In the genomic region with DNA sequence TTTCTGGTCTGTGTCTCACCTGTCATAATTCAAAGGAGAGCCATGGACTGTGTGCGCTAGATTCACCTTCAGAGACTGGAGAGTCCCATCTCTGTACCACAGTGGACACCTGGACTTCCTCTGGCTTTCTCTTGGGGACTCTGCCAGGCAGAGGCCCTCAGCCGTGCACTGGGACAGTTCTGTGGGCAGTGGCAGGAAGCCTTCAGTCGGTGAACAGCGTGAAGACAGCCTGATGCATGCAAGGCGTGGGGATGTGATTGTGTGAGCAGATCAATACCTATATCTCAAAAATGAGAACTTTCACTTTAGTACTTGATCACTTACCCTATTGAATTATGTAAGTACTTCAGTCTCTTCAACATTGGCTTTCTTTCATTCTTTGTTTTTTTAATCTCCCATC, we compare ENCODE assay signal across 19 cellular contexts.
DNase-seq lines count a peak whose midpoint lies in the region; ATAC-seq and TF ChIP-seq lines count a peak whose summit lies in the region.
"Had no signal": no experiment of that assay in that cellular context is flagged by ENCODE, and none has a peak within 500 bp of the region (broad histone marks: within the 10 kb centered on the region; RNA-seq: fewer than 3 reads in every experiment).

No MANE protein-coding gene starts in this region.

- POLR2A ChIA-PET in AG04450 (lab: Yijun Ruan, JAX), result no interaction called here
- POLR2A ChIA-PET in CD8-positive, alpha-beta memory T cell (lab: Charles Lee), result no interaction called here
- POLR2A ChIA-PET in activated naive CD8-positive, alpha-beta T cell treated with anti-CD3 and anti-CD28 coated beads, Interleukin-2, amount 10 ng/mL, durations not matched to agents 7 days and 5 days (lab: Charles Lee), result no interaction called here

- H3K36me3 ChIP-seq in CD8-positive, alpha-beta memory T cell (ENCODE audit: insufficient read depth, low read length), result no peaks in the 10 kb centered on the region
- H3K36me3 ChIP-seq: lower lobe of right lung, pancreas, Peyer's patch had no signal

- peaks cover 0 to 1% of the 10 kb centered on the region in 2 donors for H3K27me3 Mint-ChIP-seq in CD8-positive, alpha-beta memory T cell
- no peaks in the 10 kb centered on the region for H3K27me3 Mint-ChIP-seq in activated naive CD8-positive, alpha-beta T cell treated with anti-CD3 and anti-CD28 coated beads, Interleukin-2, amount 10 ng/mL, durations not matched to agents 7 days and 5 days
- no peaks in the 10 kb centered on the region for H3K27me3 Mint-ChIP-seq in natural killer cell (ENCODE audit: low read depth in 2 of 2)
- H3K27me3 Mint-ChIP-seq: activated T-helper 17 cell treated with anti-CD3 and anti-CD28 coated beads, Interleukin-2, amount 50 U/mL, for 72 hours had no signal

- H3K36me3 Mint-ChIP-seq in CD8-positive, alpha-beta memory T cell, result peaks cover 4 to 28% (median 7%) of the 10 kb centered on the region in 3 donors
- peaks cover 2% of the 10 kb centered on the region for H3K36me3 Mint-ChIP-seq in activated naive CD8-positive, alpha-beta T cell treated with anti-CD3 and anti-CD28 coated beads, Interleukin-2, amount 10 ng/mL, durations not matched to agents 7 days and 5 days
- peaks cover 9% of the 10 kb centered on the region for H3K36me3 Mint-ChIP-seq in natural killer cell

- peaks cover 11% of the 10 kb centered on the region for H3K9me3 ChIP-seq in AG04450 (ENCODE audit: control insufficient read depth, insufficient read depth, low read length)
- no peaks in the 10 kb centered on the region for H3K9me3 ChIP-seq in CD8-positive, alpha-beta memory T cell (ENCODE audit: low read length)
- H3K9me3 ChIP-seq: lower lobe of right lung, pancreas, Peyer's patch had no signal

- ATAC-seq in activated naive CD8-positive, alpha-beta T cell treated with anti-CD3 and anti-CD28 coated beads, Interleukin-2, amount 10 ng/mL, durations not matched to agents 7 days and 5 days (ENCODE audit: low read depth), result peak; percentile 47
- ATAC-seq in natural killer cell, result peak; percentile 41 to 71 (median 47)
- no peak for ATAC-seq in HG03460 (IDR thresholded peaks at IDR 0.05; ENCODE audit: unreplicated experiment)
- ATAC-seq: activated T-helper 17 cell treated with anti-CD3 and anti-CD28 coated beads, Interleukin-2, amount 50 U/mL, for 72 hours; HCT116; lower lobe of right lung; pancreas; sciatic nerve; WTC11 had no signal

- peak overlapping the region; percentile 12 for H3K27ac ChIP-seq in AG04450 (ENCODE audit: low read depth, low read length)
- no peak overlapping the region for H3K27ac ChIP-seq in CD8-positive, alpha-beta memory T cell (ENCODE audit: low read depth, low read length)
- H3K27ac ChIP-seq: lower lobe of right lung, pancreas, Peyer's patch had no signal

- no peak for DNase-seq in AG04450 (ENCODE audit: low read depth, low spot score)
- no peak for DNase-seq in CD8-positive, alpha-beta memory T cell
- no peak for DNase-seq in activated naive CD8-positive, alpha-beta T cell treated with anti-CD3 and anti-CD28 coated beads, Interleukin-2, amount 10 ng/mL, durations not matched to agents 7 days and 5 days
- DNase-seq in natural killer cell, result no peak
- no peak for DNase-seq in GM10266 (ENCODE audit: extremely low spot score)
- DNase-seq in posterior cingulate gyrus, result no peak
- DNase-seq: COR-L47; Karpas-422; lower lobe of right lung; NCI-H1105; NCI-H2081 treated with DMSO at 0.1 percent for 48 hours; NK-92 treated with Interleukin-12 subunit alpha and Interleukin-12 subunit beta, amount 100 ng/mL, for 24 hours; pancreas; Peyer's patch had no signal

- peaks cover 0 to 5% (median 2%) of the 10 kb centered on the region in 5 donors for H3K9me3 Mint-ChIP-seq in CD8-positive, alpha-beta memory T cell
- peaks cover 7% of the 10 kb centered on the region for H3K9me3 Mint-ChIP-seq in activated naive CD8-positive, alpha-beta T cell treated with anti-CD3 and anti-CD28 coated beads, Interleukin-2, amount 10 ng/mL, durations not matched to agents 7 days and 5 days
- peaks cover 4% of the 10 kb centered on the region in 2 donors for H3K9me3 Mint-ChIP-seq in natural killer cell

- intact Hi-C loops in natural killer cell (cut with micrococcal nuclease) (no loop called here), posterior cingulate gyrus (cut with DNase I) (no loop called here)

- peak overlapping the region in 7 of 8 donors; percentile 16 to 93 (median 66) for H3K27ac Mint-ChIP-seq in CD8-positive, alpha-beta memory T cell
- no peak overlapping the region for H3K27ac Mint-ChIP-seq in activated naive CD8-positive, alpha-beta T cell treated with anti-CD3 and anti-CD28 coated beads, Interleukin-2, amount 10 ng/mL, durations not matched to agents 7 days and 5 days
- peak overlapping the region; percentile 65 to 84 for H3K27ac Mint-ChIP-seq in natural killer cell
- H3K27ac Mint-ChIP-seq: activated T-helper 17 cell treated with anti-CD3 and anti-CD28 coated beads, Interleukin-2, amount 50 U/mL, for 72 hours; WTC11 had no signal

- CTCF ChIA-PET in AG04450 (lab: Charles Lee), result no interaction called here
- CTCF ChIA-PET in CD8-positive, alpha-beta memory T cell (lab: Charles Lee), result no interaction called here

- peak overlapping the region in 6 of 7 donors; percentile 25 to 73 (median 38) for H3K4me3 Mint-ChIP-seq in CD8-positive, alpha-beta memory T cell
- H3K4me3 Mint-ChIP-seq in activated naive CD8-positive, alpha-beta T cell treated with anti-CD3 and anti-CD28 coated beads, Interleukin-2, amount 10 ng/mL, durations not matched to agents 7 days and 5 days, result peak overlapping the region; percentile 12
- H3K4me3 Mint-ChIP-seq in natural killer cell, result peak overlapping the region; percentile 35
- H3K4me3 Mint-ChIP-seq: activated T-helper 17 cell treated with anti-CD3 and anti-CD28 coated beads, Interleukin-2, amount 50 U/mL, for 72 hours; WTC11 had no signal

- H3K4me1 ChIP-seq in CD8-positive, alpha-beta memory T cell (ENCODE audit: insufficient read depth, low read length), result peaks cover 22% of the 10 kb centered on the region
- H3K4me1 ChIP-seq: pancreas, Peyer's patch had no signal

- no peak overlapping the region for H3K4me3 ChIP-seq in AG04450 (ENCODE audit: low read depth, low read length)
- H3K4me3 ChIP-seq in CD8-positive, alpha-beta memory T cell (ENCODE audit: low read length), result no peak overlapping the region
- H3K4me3 ChIP-seq: lower lobe of right lung, pancreas, Peyer's patch had no signal

- H3K27me3 ChIP-seq in AG04450 (ENCODE audit: control insufficient read depth, insufficient read depth, low read length), result no peaks in the 10 kb centered on the region
- H3K27me3 ChIP-seq in CD8-positive, alpha-beta memory T cell (ENCODE audit: insufficient read depth, low read length, poor library complexity, severe bottlenecking), result no peaks in the 10 kb centered on the region
- H3K27me3 ChIP-seq: pancreas, Peyer's patch had no signal

- TF ChIP-seq CTCF in AG04450 (IDR thresholded peaks at IDR 0.05; ENCODE audit: low read depth, low read length) (no peak), natural killer cell (IDR thresholded peaks at IDR 0.05) (no peak), GM10266 (IDR thresholded peaks at IDR 0.05; ENCODE audit: control insufficient read depth, insufficient read depth, low read depth, missing control alignments) (no peak)

- H3K4me1 Mint-ChIP-seq in CD8-positive, alpha-beta memory T cell, result peaks cover 44 to 50% (median 46%) of the 10 kb centered on the region in 3 donors
- peaks cover 18% of the 10 kb centered on the region for H3K4me1 Mint-ChIP-seq in activated naive CD8-positive, alpha-beta T cell treated with anti-CD3 and anti-CD28 coated beads, Interleukin-2, amount 10 ng/mL, durations not matched to agents 7 days and 5 days
- peaks cover 41 to 46% of the 10 kb centered on the region in 2 donors for H3K4me1 Mint-ChIP-seq in natural killer cell
